ENCODE assay signal across 8 cellular contexts in genomic region chr16:85800321-85800669, GRCh38. TPM values are rescaled to one million over a fixed set of nuclear protein-coding genes. Genes with fewer than 3 reads are reported as not detected.
DNase-seq lines count a peak whose midpoint lies in the region; ATAC-seq and TF ChIP-seq lines count a peak whose summit lies in the region.

No MANE protein-coding gene starts in this region.

- POLR2A ChIA-PET in activated CD4-positive, alpha-beta T cell treated with anti-CD3 and anti-CD28 coated beads for 36 hours (lab: Charles Lee): interaction anchor here (0.5 to 1.0 kb wide), 4 partner anchors 14 to 865 kb away, joined by 3 to 8 read pairs (median 4); no protein-coding TSS in a partner anchor

- peak overlapping the region; percentile 93 for H3K27ac ChIP-seq in SJSA1

- H3K36me3 ChIP-seq in SJSA1: peaks cover 82% of the 10 kb centered on the region

- intact Hi-C loops in activated CD4-positive, alpha-beta T cell treated with anti-CD3 and anti-CD28 coated beads for 36 hours (cut with DNase I, micrococcal nuclease): no loop called here
- intact Hi-C loops in natural killer cell (cut with micrococcal nuclease): no loop called here

- peak; percentile 61 for DNase-seq in activated CD4-positive, alpha-beta T cell treated with anti-CD3 and anti-CD28 coated beads for 36 hours
- no peak for DNase-seq in activated CD4-positive, alpha-beta T cell treated with anti-CD3 and anti-CD28 coated beads for 1 hour
- peak in 1 of 2 experiments; percentile 68 for DNase-seq in SJSA1 (ENCODE audit: low read depth in 1 of 2, low spot score in 2 of 2)
- DNase-seq in effector memory CD8-positive, alpha-beta T cell: peak in 1 of 3 experiments; percentile 70
- no peak for DNase-seq in natural killer cell
- no peak for DNase-seq in DMS114 treated with DMSO at 0.1 percent for 48 hours (lab: John Stamatoyannopoulos, UW; ENCODE audit: unreplicated experiment)
- no peak for DNase-seq in NCI-H2081 treated with DMSO at 0.1 percent for 48 hours (lab: John Stamatoyannopoulos, UW)

- CTCF ChIA-PET in activated CD4-positive, alpha-beta T cell treated with anti-CD3 and anti-CD28 coated beads for 36 hours (lab: Charles Lee): interaction anchor here (1.0 to 1.5 kb wide), 2 partner anchors 19 to 223 kb away, joined by 3 to 5 read pairs; no protein-coding TSS in a partner anchor

- TF ChIP-seq CTCF in natural killer cell (IDR thresholded peaks at IDR 0.05): no peak

- H3K9me3 ChIP-seq in SJSA1 (replicated peaks): 0 out of 2 replicates have a peak, but pooled peaks cover 2% of the 10 kb centered on the region

- peaks cover 66% of the 10 kb centered on the region for H3K36me3 Mint-ChIP-seq in activated CD4-positive, alpha-beta T cell treated with anti-CD3 and anti-CD28 coated beads for 36 hours (ENCODE audit: low read depth)
- H3K36me3 Mint-ChIP-seq in effector memory CD8-positive, alpha-beta T cell (ENCODE audit: insufficient read depth): peaks cover 60% of the 10 kb centered on the region
- H3K36me3 Mint-ChIP-seq in natural killer cell: peaks cover 14% of the 10 kb centered on the region

- peaks cover 60% of the 10 kb centered on the region for H3K4me1 Mint-ChIP-seq in activated CD4-positive, alpha-beta T cell treated with anti-CD3 and anti-CD28 coated beads for 36 hours
- peaks cover 30 to 40% of the 10 kb centered on the region in 2 donors for H3K4me1 Mint-ChIP-seq in effector memory CD8-positive, alpha-beta T cell (ENCODE audit: low read depth in 2 of 2)
- peaks cover 47 to 59% of the 10 kb centered on the region in 2 donors for H3K4me1 Mint-ChIP-seq in natural killer cell

- H3K27me3 Mint-ChIP-seq in activated CD4-positive, alpha-beta T cell treated with anti-CD3 and anti-CD28 coated beads for 36 hours: no peaks in the 10 kb centered on the region
- no peaks in the 10 kb centered on the region for H3K27me3 Mint-ChIP-seq in effector memory CD8-positive, alpha-beta T cell
- H3K27me3 Mint-ChIP-seq in natural killer cell (ENCODE audit: low read depth in 2 of 2): no peaks in the 10 kb centered on the region

- peak overlapping the region; percentile 96 for H3K4me3 ChIP-seq in SJSA1

- peak overlapping the region; percentile 85 for H3K4me3 Mint-ChIP-seq in activated CD4-positive, alpha-beta T cell treated with anti-CD3 and anti-CD28 coated beads for 36 hours
- H3K4me3 Mint-ChIP-seq in effector memory CD8-positive, alpha-beta T cell: peak overlapping the region; percentile 87 to 88
- H3K4me3 Mint-ChIP-seq in natural killer cell: peak overlapping the region; percentile 89

- ATAC-seq in activated CD4-positive, alpha-beta T cell treated with anti-CD3 and anti-CD28 coated beads for 36 hours: peak; percentile 23
- peak; percentile 35 for ATAC-seq in effector memory CD8-positive, alpha-beta T cell (replicated peaks)
- ATAC-seq in natural killer cell: peak; percentile 26 to 57 (median 54)
- no peak for ATAC-seq in HG02623 (IDR thresholded peaks at IDR 0.05; ENCODE audit: unreplicated experiment)

- H3K4me1 ChIP-seq in SJSA1 (replicated peaks): peaks cover 9% of the 10 kb centered on the region

- no peaks in the 10 kb centered on the region for H3K27me3 ChIP-seq in SJSA1 (replicated peaks)

- H3K9me3 Mint-ChIP-seq in activated CD4-positive, alpha-beta T cell treated with anti-CD3 and anti-CD28 coated beads for 36 hours (ENCODE audit: low read depth): no peaks in the 10 kb centered on the region
- no peaks in the 10 kb centered on the region for H3K9me3 Mint-ChIP-seq in effector memory CD8-positive, alpha-beta T cell
- H3K9me3 Mint-ChIP-seq in natural killer cell: no peaks in the 10 kb centered on the region

- peak overlapping the region; percentile 89 for H3K27ac Mint-ChIP-seq in activated CD4-positive, alpha-beta T cell treated with anti-CD3 and anti-CD28 coated beads for 36 hours
- peak overlapping the region; percentile 96 to 97 for H3K27ac Mint-ChIP-seq in effector memory CD8-positive, alpha-beta T cell
- peak overlapping the region; percentile 91 to 97 for H3K27ac Mint-ChIP-seq in natural killer cell

RNA-seq across cellular contexts. Expression of gene COX4I1, which starts 0.8 kb away (rescaled TPM):
- total RNA-seq in activated CD4-positive, alpha-beta T cell treated with anti-CD3 and anti-CD28 coated beads for 36 hours: 100 to 1,000 TPM; 374 to 508 TPM
- 631 and 775 TPM in 2 replicates for total RNA-seq in SJSA1 (2014; rRNA removed; shearing (Covaris generic))
- total RNA-seq in natural killer cell: 100 to 1,000 TPM; 338 to 422 (median 410) TPM

RNA-seq across cellular contexts. Expression of gene EMC8, which starts 1.0 kb away (rescaled TPM):
- 10 to 100 TPM; 30.4 to 32.9 TPM for total RNA-seq in activated CD4-positive, alpha-beta T cell treated with anti-CD3 and anti-CD28 coated beads for 36 hours
- 53.9 and 70.0 TPM in 2 replicates for total RNA-seq in SJSA1 (2014; rRNA removed; shearing (Covaris generic))
- total RNA-seq in natural killer cell: 10 to 100 TPM; 21.2 to 26.4 (median 24.1) TPM

RNA-seq across cellular contexts. Expression of gene C16orf74, which starts 49.4 kb away (rescaled TPM):
- total RNA-seq in activated CD4-positive, alpha-beta T cell treated with anti-CD3 and anti-CD28 coated beads for 36 hours: under 1 TPM; 0.23 to 0.25 TPM
- 7.7 and 20.8 TPM in 2 replicates for total RNA-seq in SJSA1 (2014; rRNA removed; shearing (Covaris generic))
- total RNA-seq in natural killer cell: 1 to 10 TPM in 2 of 3 donors, under 1 TPM in 1; 0.71 to 2.2 (median 1.8) TPM
